ENCODE assay signal across 16 cellular contexts in genomic region chr15:41798607-41799487, GRCh38. TPM values are rescaled to one million over a fixed set of nuclear protein-coding genes. Genes with fewer than 3 reads are reported as not detected.
DNase-seq lines count a peak whose midpoint lies in the region; ATAC-seq, FAIRE-seq and TF ChIP-seq lines count a peak whose summit lies in the region.
"Had no signal": no experiment of that assay in that cellular context is flagged by ENCODE, and none has a peak within 500 bp of the region (broad histone marks: within the 10 kb centered on the region; RNA-seq: fewer than 3 reads in every experiment).

No MANE protein-coding gene starts in this region.

- H2AFZ ChIP-seq in smooth muscle cell (ENCODE audit: low read depth), result no peak overlapping the region

- H3K36me3 Mint-ChIP-seq in CD4-positive, CD25-positive, alpha-beta regulatory T cell, result peaks cover 17% of the 10 kb centered on the region
- H3K36me3 Mint-ChIP-seq in activated naive CD8-positive, alpha-beta T cell treated with anti-CD3 and anti-CD28 coated beads, Interleukin-2, amount 50 U/mL, for 24 hours (ENCODE audit: low read depth), result peaks cover 2% of the 10 kb centered on the region

- no peak overlapping the region for H3K4me2 ChIP-seq in smooth muscle cell

- H3K79me2 ChIP-seq in smooth muscle cell (ENCODE audit: low read depth), result no peaks in the 10 kb centered on the region

- H3K9me3 Mint-ChIP-seq in CD4-positive, CD25-positive, alpha-beta regulatory T cell, result no peaks in the 10 kb centered on the region
- no peaks in the 10 kb centered on the region for H3K9me3 Mint-ChIP-seq in activated naive CD8-positive, alpha-beta T cell treated with anti-CD3 and anti-CD28 coated beads, Interleukin-2, amount 50 U/mL, for 24 hours
- H3K9me3 Mint-ChIP-seq: CD8-positive, alpha-beta memory T cell; mesothelial cell of epicardium had no signal

- peak overlapping the region; percentile 11 for H3K4me3 ChIP-seq in CD4-positive, CD25-positive, alpha-beta regulatory T cell (ENCODE audit: low read depth, low read length)
- H3K4me3 ChIP-seq in smooth muscle cell, result no peak overlapping the region

- H3K27ac ChIP-seq in CD4-positive, CD25-positive, alpha-beta regulatory T cell (ENCODE audit: insufficient read depth, low read length, poor library complexity, severe bottlenecking), result no peak overlapping the region
- no peak overlapping the region for H3K27ac ChIP-seq in smooth muscle cell (ENCODE audit: low read depth)

- H3K9ac ChIP-seq in smooth muscle cell (ENCODE audit: low read depth), result no peak overlapping the region

- no peak for TF ChIP-seq CTCF in smooth muscle cell (IDR thresholded peaks at IDR 0.05; ENCODE audit: borderline replicate concordance, insufficient read depth, poor library complexity, severe bottlenecking)

- no peaks in the 10 kb centered on the region for H3K27me3 ChIP-seq in CD4-positive, CD25-positive, alpha-beta regulatory T cell (ENCODE audit: control insufficient read depth, insufficient read depth, low read length)
- no peaks in the 10 kb centered on the region for H3K27me3 ChIP-seq in smooth muscle cell (ENCODE audit: low read depth)

- no peak for TF ChIP-seq POLR2A in H54 (IDR thresholded peaks at IDR 0.05; ENCODE audit: low read depth, low read length)

- peak overlapping the region in 2 of 3 donors; percentile 59 to 78 for H3K27ac Mint-ChIP-seq in CD4-positive, CD25-positive, alpha-beta regulatory T cell
- H3K27ac Mint-ChIP-seq in activated naive CD8-positive, alpha-beta T cell treated with anti-CD3 and anti-CD28 coated beads, Interleukin-2, amount 50 U/mL, for 24 hours, result peak overlapping the region; percentile 65
- H3K27ac Mint-ChIP-seq: mesothelial cell of epicardium had no signal

- no peaks in the 10 kb centered on the region for H3K4me1 ChIP-seq in CD4-positive, CD25-positive, alpha-beta regulatory T cell (ENCODE audit: control insufficient read depth, insufficient read depth, low read length, poor library complexity, severe bottlenecking)
- no peaks in the 10 kb centered on the region for H3K4me1 ChIP-seq in smooth muscle cell (ENCODE audit: low read depth)

- H3K4me3 Mint-ChIP-seq in CD4-positive, CD25-positive, alpha-beta regulatory T cell, result no peak overlapping the region
- H3K4me3 Mint-ChIP-seq in activated naive CD8-positive, alpha-beta T cell treated with anti-CD3 and anti-CD28 coated beads, Interleukin-2, amount 50 U/mL, for 24 hours, result no peak overlapping the region
- H3K4me3 Mint-ChIP-seq: CD8-positive, alpha-beta memory T cell; mesothelial cell of epicardium had no signal

- no peaks in the 10 kb centered on the region for H3F3A ChIP-seq in smooth muscle cell (ENCODE audit: low read depth)

- H3K4me1 Mint-ChIP-seq in CD4-positive, CD25-positive, alpha-beta regulatory T cell, result peaks cover 6 to 37% (median 26%) of the 10 kb centered on the region in 4 donors
- H3K4me1 Mint-ChIP-seq in activated naive CD8-positive, alpha-beta T cell treated with anti-CD3 and anti-CD28 coated beads, Interleukin-2, amount 50 U/mL, for 24 hours, result peaks cover 31% of the 10 kb centered on the region

- peaks cover 48% of the 10 kb centered on the region for H4K20me1 ChIP-seq in smooth muscle cell (ENCODE audit: low read depth)

- peak in 1 of 2 donors; percentile 16 for ATAC-seq in CD4-positive, CD25-positive, alpha-beta regulatory T cell (ENCODE audit: low read depth in 2 of 2)
- ATAC-seq in activated naive CD8-positive, alpha-beta T cell treated with anti-CD3 and anti-CD28 coated beads, Interleukin-2, amount 50 U/mL, for 24 hours, result peak; percentile 89
- ATAC-seq in HG02884 (IDR thresholded peaks at IDR 0.05; ENCODE audit: unreplicated experiment), result no peak
- ATAC-seq in HG03039 (IDR thresholded peaks at IDR 0.05; ENCODE audit: unreplicated experiment), result no peak
- ATAC-seq in HG03108 (IDR thresholded peaks at IDR 0.05; ENCODE audit: unreplicated experiment), result no peak

- FAIRE-seq in H54 (lab: Jason Lieb, UNC), result no peak
- FAIRE-seq: bronchial epithelial cell had no signal

- H3K9me3 ChIP-seq in CD4-positive, CD25-positive, alpha-beta regulatory T cell (ENCODE audit: control insufficient read depth in 2 of 2, low read length in 2 of 2), result no peaks in the 10 kb centered on the region
- no peaks in the 10 kb centered on the region for H3K9me3 ChIP-seq in smooth muscle cell (replicated peaks; ENCODE audit: low read depth)

- DNase-seq in CD4-positive, CD25-positive, alpha-beta regulatory T cell, result no peak
- DNase-seq in H54 (ENCODE audit: insufficient read length, low spot score) (peak; percentile 26), mesenteric fat pad (ENCODE audit: low spot score) (peak; percentile 33), smooth muscle cell (lab: John Stamatoyannopoulos, UW; ENCODE audit: unreplicated experiment) (no peak)
- no peak for DNase-seq in activated naive CD8-positive, alpha-beta T cell treated with anti-CD3 and anti-CD28 coated beads, Interleukin-2, amount 50 U/mL, for 24 hours
- DNase-seq: activated CD4-positive, alpha-beta T cell treated with anti-CD3 and anti-CD28 coated beads for 1 hour; activated gamma-delta T cell; CD8-positive, alpha-beta memory T cell; NCI-H1417 treated with DMSO at 0.1 percent for 48 hours; NCI-H526; stimulated activated CD4-positive, alpha-beta T cell treated with anti-CD3 and anti-CD28 coated beads, Interleukin-4, amount 100 ng/mL, for 4 hours had no signal

- 84% methylated on average over 9 of the region's 9 CpGs for WGBS in smooth muscle cell (ENCODE audit: low lambda C conversion rate)

- peaks cover 15% of the 10 kb centered on the region for H3K36me3 ChIP-seq in CD4-positive, CD25-positive, alpha-beta regulatory T cell (ENCODE audit: control insufficient read depth, insufficient read depth, low read length)
- no peaks in the 10 kb centered on the region for H3K36me3 ChIP-seq in smooth muscle cell (ENCODE audit: low read depth)

- no peaks in the 10 kb centered on the region for H3K27me3 Mint-ChIP-seq in CD4-positive, CD25-positive, alpha-beta regulatory T cell
- no peaks in the 10 kb centered on the region for H3K27me3 Mint-ChIP-seq in activated naive CD8-positive, alpha-beta T cell treated with anti-CD3 and anti-CD28 coated beads, Interleukin-2, amount 50 U/mL, for 24 hours
- H3K27me3 Mint-ChIP-seq: CD8-positive, alpha-beta memory T cell had no signal

RNA-seq across cellular contexts. Expression of gene MAPKBP1, which starts 24.6 kb away (rescaled TPM):
- 40.4 TPM for total RNA-seq in CD4-positive, CD25-positive, alpha-beta regulatory T cell
- 1 to 10 TPM; 1.9 to 3.1 (median 2.6) TPM for polyA plus RNA-seq in CD4-positive, CD25-positive, alpha-beta regulatory T cell
- total RNA-seq in mesenteric fat pad, result 21.2 TPM
- total RNA-seq in smooth muscle cell, result 9.0 and 10.7 TPM in 2 replicates
- 6.6 and 9.3 TPM in 2 replicates for polyA plus RNA-seq in smooth muscle cell

RNA-seq across cellular contexts. Expression of gene JMJD7, which starts 29.0 kb away (rescaled TPM):
- total RNA-seq in CD4-positive, CD25-positive, alpha-beta regulatory T cell, result 42.2 TPM
- polyA plus RNA-seq in CD4-positive, CD25-positive, alpha-beta regulatory T cell, result 10 to 100 TPM; 17.0 to 26.1 (median 24.5) TPM
- total RNA-seq in mesenteric fat pad, result 7.7 TPM
- total RNA-seq in smooth muscle cell, result 5.0 TPM in 1 of 2 replicates, not detected in the other
- polyA plus RNA-seq in smooth muscle cell, result 3.3 and 7.8 TPM in 2 replicates

RNA-seq across cellular contexts. Expression of gene PLA2G4B, which starts 39.8 kb away (rescaled TPM):
- 30.1 TPM for total RNA-seq in CD4-positive, CD25-positive, alpha-beta regulatory T cell
- polyA plus RNA-seq in CD4-positive, CD25-positive, alpha-beta regulatory T cell, result 1 to 10 TPM in 2 of 4 donors, under 1 TPM in 2; 0.42 to 3.4 (median 1.4) TPM
- 4.3 TPM for total RNA-seq in mesenteric fat pad
- total RNA-seq in smooth muscle cell, result 0.85 and 4.2 TPM in 2 replicates
- 2.2 and 9.5 TPM in 2 replicates for polyA plus RNA-seq in smooth muscle cell

Comparison
In these comparisons a context has a peak if more than half of its experiments do, and no peak if none do; other contexts are left out.
1. DNase-seq: peak in H54 (single experiment) and mesenteric fat pad (single experiment); none in CD4-positive, CD25-positive, alpha-beta regulatory T cell (0 of 3), activated naive CD8-positive, alpha-beta T cell treated with anti-CD3 and anti-CD28 coated beads, Interleukin-2, amount 50 U/mL, for 24 hours (single experiment) and smooth muscle cell (single experiment).